In the genomic region with DNA sequence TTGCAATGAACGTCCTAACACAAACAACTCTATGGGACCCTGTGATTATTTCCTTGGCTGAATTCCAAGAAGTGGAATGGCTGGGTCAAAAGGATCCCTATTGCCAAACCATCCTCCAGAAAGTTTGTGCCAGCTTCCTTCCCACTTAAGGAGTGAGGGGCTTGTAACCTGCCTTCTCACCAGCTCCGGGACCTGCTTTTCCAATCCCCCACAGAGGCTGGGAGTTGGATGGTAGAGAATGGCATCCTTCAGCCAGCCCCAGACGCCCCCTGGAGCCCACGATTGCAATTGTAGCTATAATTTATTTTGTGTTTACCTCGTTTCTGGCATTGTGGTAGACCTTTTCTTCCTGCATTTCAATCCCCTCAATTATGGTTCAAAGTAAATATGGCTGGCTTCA, we compare ENCODE assay signal across 1 cellular context.
TF ChIP-seq lines count a peak whose summit lies in the region.

No MANE protein-coding gene starts in this region.

TF ChIP-seq in GM23338, 12 proteins besides CTCF, POLR2A, EP300 and RAD21 (continued from another document):
- TF ChIP-seq, protein P1, sequence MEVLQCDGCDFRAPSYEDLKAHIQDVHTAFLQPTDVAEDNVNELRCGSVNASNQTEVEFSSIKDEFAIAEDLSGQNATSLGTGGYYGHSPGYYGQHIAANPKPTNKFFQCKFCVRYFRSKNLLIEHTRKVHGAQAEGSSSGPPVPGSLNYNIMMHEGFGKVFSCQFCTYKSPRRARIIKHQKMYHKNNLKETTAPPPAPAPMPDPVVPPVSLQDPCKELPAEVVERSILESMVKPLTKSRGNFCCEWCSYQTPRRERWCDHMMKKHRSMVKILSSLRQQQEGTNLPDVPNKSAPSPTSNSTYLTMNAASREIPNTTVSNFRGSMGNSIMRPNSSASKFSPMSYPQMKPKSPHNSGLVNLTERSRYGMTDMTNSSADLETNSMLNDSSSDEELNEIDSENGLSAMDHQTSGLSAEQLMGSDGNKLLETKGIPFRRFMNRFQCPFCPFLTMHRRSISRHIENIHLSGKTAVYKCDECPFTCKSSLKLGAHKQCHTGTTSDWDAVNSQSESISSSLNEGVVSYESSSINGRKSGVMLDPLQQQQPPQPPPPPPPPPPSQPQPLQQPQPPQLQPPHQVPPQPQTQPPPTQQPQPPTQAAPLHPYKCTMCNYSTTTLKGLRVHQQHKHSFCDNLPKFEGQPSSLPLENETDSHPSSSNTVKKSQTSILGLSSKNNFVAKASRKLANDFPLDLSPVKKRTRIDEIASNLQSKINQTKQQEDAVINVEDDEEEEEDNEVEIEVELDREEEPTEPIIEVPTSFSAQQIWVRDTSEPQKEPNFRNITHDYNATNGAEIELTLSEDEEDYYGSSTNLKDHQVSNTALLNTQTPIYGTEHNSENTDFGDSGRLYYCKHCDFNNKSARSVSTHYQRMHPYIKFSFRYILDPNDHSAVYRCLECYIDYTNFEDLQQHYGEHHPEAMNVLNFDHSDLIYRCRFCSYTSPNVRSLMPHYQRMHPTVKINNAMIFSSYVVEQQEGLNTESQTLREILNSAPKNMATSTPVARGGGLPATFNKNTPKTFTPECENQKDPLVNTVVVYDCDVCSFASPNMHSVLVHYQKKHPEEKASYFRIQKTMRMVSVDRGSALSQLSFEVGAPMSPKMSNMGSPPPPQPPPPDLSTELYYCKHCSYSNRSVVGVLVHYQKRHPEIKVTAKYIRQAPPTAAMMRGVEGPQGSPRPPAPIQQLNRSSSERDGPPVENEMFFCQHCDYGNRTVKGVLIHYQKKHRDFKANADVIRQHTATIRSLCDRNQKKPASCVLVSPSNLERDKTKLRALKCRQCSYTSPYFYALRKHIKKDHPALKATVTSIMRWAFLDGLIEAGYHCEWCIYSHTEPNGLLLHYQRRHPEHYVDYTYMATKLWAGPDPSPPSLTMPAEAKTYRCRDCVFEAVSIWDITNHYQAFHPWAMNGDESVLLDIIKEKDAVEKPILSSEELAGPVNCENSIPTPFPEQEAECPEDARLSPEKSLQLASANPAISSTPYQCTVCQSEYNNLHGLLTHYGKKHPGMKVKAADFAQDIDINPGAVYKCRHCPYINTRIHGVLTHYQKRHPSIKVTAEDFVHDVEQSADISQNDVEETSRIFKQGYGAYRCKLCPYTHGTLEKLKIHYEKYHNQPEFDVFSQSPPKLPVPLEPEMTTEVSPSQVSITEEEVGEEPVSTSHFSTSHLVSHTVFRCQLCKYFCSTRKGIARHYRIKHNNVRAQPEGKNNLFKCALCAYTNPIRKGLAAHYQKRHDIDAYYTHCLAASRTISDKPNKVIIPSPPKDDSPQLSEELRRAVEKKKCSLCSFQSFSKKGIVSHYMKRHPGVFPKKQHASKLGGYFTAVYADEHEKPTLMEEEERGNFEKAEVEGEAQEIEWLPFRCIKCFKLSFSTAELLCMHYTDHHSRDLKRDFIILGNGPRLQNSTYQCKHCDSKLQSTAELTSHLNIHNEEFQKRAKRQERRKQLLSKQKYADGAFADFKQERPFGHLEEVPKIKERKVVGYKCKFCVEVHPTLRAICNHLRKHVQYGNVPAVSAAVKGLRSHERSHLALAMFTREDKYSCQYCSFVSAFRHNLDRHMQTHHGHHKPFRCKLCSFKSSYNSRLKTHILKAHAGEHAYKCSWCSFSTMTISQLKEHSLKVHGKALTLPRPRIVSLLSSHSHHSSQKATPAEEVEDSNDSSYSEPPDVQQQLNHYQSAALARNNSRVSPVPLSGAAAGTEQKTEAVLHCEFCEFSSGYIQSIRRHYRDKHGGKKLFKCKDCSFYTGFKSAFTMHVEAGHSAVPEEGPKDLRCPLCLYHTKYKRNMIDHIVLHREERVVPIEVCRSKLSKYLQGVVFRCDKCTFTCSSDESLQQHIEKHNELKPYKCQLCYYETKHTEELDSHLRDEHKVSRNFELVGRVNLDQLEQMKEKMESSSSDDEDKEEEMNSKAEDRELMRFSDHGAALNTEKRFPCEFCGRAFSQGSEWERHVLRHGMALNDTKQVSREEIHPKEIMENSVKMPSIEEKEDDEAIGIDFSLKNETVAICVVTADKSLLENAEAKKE (CRISPR knock-in tag; IDR thresholded peaks at IDR 0.05), result no peak
